Comparison of ENCODE assay signal across 17 cellular contexts in the genomic region with DNA sequence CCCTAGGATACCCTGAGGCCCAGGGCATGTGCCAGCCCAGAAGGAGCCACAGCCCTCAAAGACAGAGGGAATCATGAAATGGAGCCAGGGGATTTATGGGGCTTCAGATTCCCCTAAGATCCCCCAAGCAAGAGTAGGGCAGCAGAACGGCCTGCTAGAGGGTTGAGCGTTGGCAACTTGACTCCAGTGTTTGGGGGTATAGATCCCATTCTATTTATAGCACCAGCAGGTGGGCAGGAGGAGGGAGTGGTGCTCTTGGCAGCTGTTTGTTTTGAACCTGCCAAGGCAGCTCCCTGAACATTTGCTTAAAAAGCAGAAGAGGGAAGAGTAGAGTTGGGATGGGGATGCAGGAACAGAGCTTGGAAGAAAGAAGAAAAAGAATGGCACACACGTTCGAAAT. TPM values are rescaled to one million over a fixed set of nuclear protein-coding genes. Genes with fewer than 3 reads are reported as not detected.
DNase-seq lines count a peak whose midpoint lies in the region; ATAC-seq and TF ChIP-seq lines count a peak whose summit lies in the region.
"Had no signal": no experiment of that assay in that cellular context is flagged by ENCODE, and none has a peak within 500 bp of the region (broad histone marks: within the 10 kb centered on the region; RNA-seq: fewer than 3 reads in every experiment).

No MANE protein-coding gene starts in this region.

- no peaks in the 10 kb centered on the region for H3K9me3 ChIP-seq in spleen
- H3K9me3 ChIP-seq: adrenal gland, neutrophil, suprapubic skin had no signal

- H3K4me3 ChIP-seq in spleen = no peak overlapping the region
- H3K4me3 ChIP-seq: adrenal gland, hepatocyte, suprapubic skin had no signal

- no peaks in the 10 kb centered on the region for H3K36me3 Mint-ChIP-seq in neural crest cell (ENCODE audit: low read depth)

- TF ChIP-seq POLR2A in spleen (IDR thresholded peaks at IDR 0.05) = no peak

- H3K4me3 Mint-ChIP-seq in neural crest cell = peak overlapping the region; percentile 25
- H3K4me3 Mint-ChIP-seq: effector memory CD8-positive, alpha-beta T cell had no signal

- no peaks in the 10 kb centered on the region for H3K4me1 ChIP-seq in spleen
- H3K4me1 ChIP-seq: adrenal gland had no signal

- peaks cover 3% of the 10 kb centered on the region for H3K9me3 Mint-ChIP-seq in neural crest cell
- H3K9me3 Mint-ChIP-seq: effector memory CD8-positive, alpha-beta T cell had no signal

- H3K36me3 ChIP-seq in spleen = no peaks in the 10 kb centered on the region
- H3K36me3 ChIP-seq: adrenal gland, neutrophil, suprapubic skin had no signal

- peak; percentile 20 for DNase-seq in DMS79 (lab: John Stamatoyannopoulos, UW)
- DNase-seq in NCI-H187 (lab: John Stamatoyannopoulos, UW) = peak; percentile 55 to 60
- peak; percentile 78 for DNase-seq in NCI-H69 (lab: John Stamatoyannopoulos, UW)
- DNase-seq in neural crest cell (ENCODE audit: low read depth, low spot score) = no peak
- DNase-seq in spleen = no peak
- no peak for DNase-seq in activated CD4-positive, alpha-beta T cell treated with anti-CD3 and anti-CD28 coated beads, Interleukin-2, amount 50 U/mL, for 1 hour
- DNase-seq: adrenal gland; effector memory CD8-positive, alpha-beta T cell; IMR-90; kidney; stimulated activated CD4-positive, alpha-beta T cell treated with anti-CD3 and anti-CD28 coated beads, Interleukin-4, amount 100 ng/mL, for 4 hours; T-helper 2 cell had no signal

- no peak for ATAC-seq in HG03196 (IDR thresholded peaks at IDR 0.05; ENCODE audit: unreplicated experiment)
- ATAC-seq: effector memory CD8-positive, alpha-beta T cell had no signal

- TF ChIP-seq CTCF in neural crest cell (conservative IDR thresholded peaks at IDR 0.05) = no peak
- no peak for TF ChIP-seq CTCF in spleen (IDR thresholded peaks at IDR 0.05 in 8 of 11, conservative IDR thresholded peaks at IDR 0.05 in 3 of 11)

- WGBS in spleen, 5 donors = 79 to 90% (median 89%) methylated on average over 4 of the region's 4 CpGs

- no peaks in the 10 kb centered on the region for H3K27me3 Mint-ChIP-seq in neural crest cell (ENCODE audit: low read depth)

- H3K27ac ChIP-seq in spleen = no peak overlapping the region
- H3K27ac ChIP-seq: adrenal gland, hepatocyte, neutrophil, suprapubic skin had no signal

- H3K27ac Mint-ChIP-seq in neural crest cell (ENCODE audit: unreplicated experiment) = peak overlapping the region; percentile 88

- peaks cover 68% of the 10 kb centered on the region for H3K4me1 Mint-ChIP-seq in neural crest cell

- intact Hi-C loops in spleen (cut with DNase I; ENCODE audit: low total_unique reads) = no loop called here

- no peaks in the 10 kb centered on the region for H3K27me3 ChIP-seq in spleen (replicated peaks in 1 of 7)
- H3K27me3 ChIP-seq: adrenal gland, hepatocyte, neutrophil, suprapubic skin had no signal

RNA-seq across cellular contexts. Expression of gene GLUL, which starts 33.7 kb away (rescaled TPM):
- total RNA-seq in neural crest cell (522 and 529 TPM in 2 replicates), spleen (1,000 to 10,000 TPM in 5 of 7 donors, 100 to 1,000 TPM in 2; 796 to 2,370 (median 1,733) TPM)
- 100 to 1,000 TPM; 113 to 352 (median 297) TPM for polyA plus RNA-seq in spleen

RNA-seq across cellular contexts. Expression of gene TEDDM1, which starts 42.6 kb away (rescaled TPM):
- total RNA-seq in neural crest cell = not detected in 2 replicates
- total RNA-seq in spleen = not detected
- polyA plus RNA-seq in spleen = not detected
- total RNA-seq: adrenal gland, hepatocyte, IMR-90, kidney, mesenteric fat pad, suprapubic skin had no signal
- polyA plus RNA-seq: adrenal gland, hepatocyte, IMR-90 had no signal

Comparison
In these comparisons a context has a peak if more than half of its experiments do, and no peak if none do; other contexts are left out.
1. DNase-seq: peak in DMS79 (single experiment), NCI-H187 (2 of 2) and NCI-H69 (single experiment); none in neural crest cell (single experiment), spleen (single experiment) and activated CD4-positive, alpha-beta T cell treated with anti-CD3 and anti-CD28 coated beads, Interleukin-2, amount 50 U/mL, for 1 hour (single experiment).